Comparison of ENCODE assay signal across 23 cellular contexts in genomic region chr9:70772591-70772990, GRCh38.
DNase-seq lines count a peak whose midpoint lies in the region; ATAC-seq and TF ChIP-seq lines count a peak whose summit lies in the region.
"Had no signal": no experiment of that assay in that cellular context is flagged by ENCODE, and none has a peak within 500 bp of the region (broad histone marks: within the 10 kb centered on the region; RNA-seq: fewer than 3 reads in every experiment).

No MANE protein-coding gene starts in this region.

- DNase-seq in G401 (ENCODE audit: low spot score) (peak; percentile 98), cerebellar cortex (ENCODE audit: low spot score) (peak; percentile 98), medulla oblongata (ENCODE audit: extremely low spot score) (peak; percentile 45), psoas muscle (no peak), AG08396 (ENCODE audit: low spot score) (no peak)
- no peak for DNase-seq in stimulated activated naive CD4-positive, alpha-beta T cell (lab: John Stamatoyannopoulos, UW)
- no peak for DNase-seq in activated naive CD8-positive, alpha-beta T cell treated with anti-CD3 and anti-CD28 coated beads, Interleukin-2, amount 50 U/mL, for 24 hours
- DNase-seq: 8988T; ACHN; Caco-2; CD4-positive, CD25-positive, alpha-beta regulatory T cell; CD8-positive, alpha-beta T cell; DMS153; DND-41; GDM1; GM23248; H7 had no signal

- no peaks in the 10 kb centered on the region for H3K36me3 ChIP-seq in psoas muscle (ENCODE audit: insufficient read depth in 1 of 2, low read depth in 1 of 2)
- H3K36me3 ChIP-seq: BLaER1 had no signal

- no peak overlapping the region for H3K4me3 ChIP-seq in psoas muscle
- H3K4me3 ChIP-seq: A549, BLaER1, GM12878, GM23248 had no signal

- WGBS in psoas muscle, 3 donors = 68 to 77% (median 72%) methylated on average over 2 of the region's 2 CpGs

- intact Hi-C loops in psoas muscle (cut with DNase I) = no loop called here

- no peaks in the 10 kb centered on the region for H3K9me3 Mint-ChIP-seq in activated naive CD8-positive, alpha-beta T cell treated with anti-CD3 and anti-CD28 coated beads, Interleukin-2, amount 50 U/mL, for 24 hours
- H3K9me3 Mint-ChIP-seq: CD8-positive, alpha-beta T cell had no signal

- no peak overlapping the region for H3K27ac Mint-ChIP-seq in activated naive CD8-positive, alpha-beta T cell treated with anti-CD3 and anti-CD28 coated beads, Interleukin-2, amount 50 U/mL, for 24 hours
- H3K27ac Mint-ChIP-seq: B cell; CD4-positive, CD25-positive, alpha-beta regulatory T cell; CD8-positive, alpha-beta T cell had no signal

- H3K27ac ChIP-seq in psoas muscle = no peak overlapping the region
- H3K27ac ChIP-seq: A549, BLaER1, C4-2B, GM23248 had no signal

- H3K4me3 Mint-ChIP-seq in activated naive CD8-positive, alpha-beta T cell treated with anti-CD3 and anti-CD28 coated beads, Interleukin-2, amount 50 U/mL, for 24 hours = no peak overlapping the region
- H3K4me3 Mint-ChIP-seq: B cell; CD4-positive, CD25-positive, alpha-beta regulatory T cell; CD8-positive, alpha-beta T cell had no signal

- H3K27me3 ChIP-seq in psoas muscle (ENCODE audit: insufficient read depth in 3 of 3, low read length in 2 of 3) = no peaks in the 10 kb centered on the region
- H3K27me3 ChIP-seq: BLaER1 had no signal

- in situ Hi-C loops in G401 (cut with HindIII; ENCODE audit: low sequenced_read_pairs) = no loop called here

- no peaks in the 10 kb centered on the region for H3K4me1 ChIP-seq in psoas muscle
- H3K4me1 ChIP-seq: A549, BLaER1, Caco-2 had no signal

- H3K4me1 Mint-ChIP-seq in activated naive CD8-positive, alpha-beta T cell treated with anti-CD3 and anti-CD28 coated beads, Interleukin-2, amount 50 U/mL, for 24 hours = no peaks in the 10 kb centered on the region
- H3K4me1 Mint-ChIP-seq: B cell; CD4-positive, CD25-positive, alpha-beta regulatory T cell had no signal

- no peaks in the 10 kb centered on the region for H3K9me3 ChIP-seq in psoas muscle
- H3K9me3 ChIP-seq: A549, BLaER1, Caco-2 had no signal

- TF ChIP-seq CTCF in psoas muscle (IDR thresholded peaks at IDR 0.05) = no peak

- H3K27me3 Mint-ChIP-seq in activated naive CD8-positive, alpha-beta T cell treated with anti-CD3 and anti-CD28 coated beads, Interleukin-2, amount 50 U/mL, for 24 hours = peaks cover 2% of the 10 kb centered on the region
- H3K27me3 Mint-ChIP-seq: B cell had no signal

- no peaks in the 10 kb centered on the region for H3K36me3 Mint-ChIP-seq in activated naive CD8-positive, alpha-beta T cell treated with anti-CD3 and anti-CD28 coated beads, Interleukin-2, amount 50 U/mL, for 24 hours (ENCODE audit: low read depth)
- H3K36me3 Mint-ChIP-seq: CD4-positive, CD25-positive, alpha-beta regulatory T cell; CD8-positive, alpha-beta T cell had no signal

- ATAC-seq in psoas muscle = no peak
- no peak for ATAC-seq in activated naive CD8-positive, alpha-beta T cell treated with anti-CD3 and anti-CD28 coated beads, Interleukin-2, amount 50 U/mL, for 24 hours
- ATAC-seq: A549; CD8-positive, alpha-beta T cell; GM12878; HCT116 had no signal

Comparison
In these comparisons a context has a peak if more than half of its experiments do, and no peak if none do; other contexts are left out.
1. DNase-seq: peak in G401 (single experiment), cerebellar cortex (single experiment) and medulla oblongata (single experiment); none in psoas muscle (0 of 2), stimulated activated naive CD4-positive, alpha-beta T cell (0 of 6), AG08396 (single experiment) and activated naive CD8-positive, alpha-beta T cell treated with anti-CD3 and anti-CD28 coated beads, Interleukin-2, amount 50 U/mL, for 24 hours (single experiment).